9 cellular contexts compared by ENCODE assay signal in genomic region chr17:4790705-4791088, GRCh38. TPM values are rescaled to one million over a fixed set of nuclear protein-coding genes. Genes with fewer than 3 reads are reported as not detected.
A peak's percentile ranks its signal among the peaks of the same experiment; 100 is the strongest.
DNase-seq lines count a peak whose midpoint lies in the region; ATAC-seq and TF ChIP-seq lines count a peak whose summit lies in the region.
"Had no signal": no experiment of that assay in that cellular context is flagged by ENCODE, and none has a peak within 500 bp of the region (broad histone marks: within the 10 kb centered on the region; RNA-seq: fewer than 3 reads in every experiment).

No MANE protein-coding gene starts in this region.

- ATAC-seq in HG03095 (IDR thresholded peaks at IDR 0.05; ENCODE audit: unreplicated experiment) = no peak

- no peaks in the 10 kb centered on the region for H3K9me3 ChIP-seq in SJCRH30 (replicated peaks)
- H3K9me3 ChIP-seq in esophagus muscularis mucosa = no peaks in the 10 kb centered on the region
- H3K9me3 ChIP-seq: mucosa of descending colon had no signal

- peak overlapping the region; percentile 75 for H3K27ac Mint-ChIP-seq in Calu3 (ENCODE audit: unreplicated experiment)
- peak overlapping the region; percentile 96 for H3K27ac Mint-ChIP-seq in progenitor cell of endocrine pancreas

- H3K27ac ChIP-seq in SJCRH30 (no peak overlapping the region), esophagus muscularis mucosa (replicated peaks in 1 of 4) (peak overlapping the region; percentile 94 to 98 (median 98))

- H3K36me3 ChIP-seq in SJCRH30 (no peaks in the 10 kb centered on the region), esophagus muscularis mucosa (no peaks in the 10 kb centered on the region)

- peak overlapping the region; percentile 87 for H3K4me3 Mint-ChIP-seq in Calu3 (ENCODE audit: low read depth, unreplicated experiment)
- peak overlapping the region; percentile 84 for H3K4me3 Mint-ChIP-seq in progenitor cell of endocrine pancreas (ENCODE audit: low read depth)

- H3K4me3 ChIP-seq in SJCRH30 (peak overlapping the region; percentile 71), esophagus muscularis mucosa (peak overlapping the region; percentile 71 to 84 (median 74))

- CTCF ChIA-PET in Calu3 (lab: Charles Lee) = interaction anchor here (0.8 to 2.5 kb wide), 13 partner anchors 11 to 224 kb away, joined by 3 to 14 read pairs (median 6); partner anchors contain the start of genes ARRB2, C17orf107, MED11 and PLD2

- H3K27me3 Mint-ChIP-seq in Calu3 (ENCODE audit: unreplicated experiment) (no peaks in the 10 kb centered on the region), progenitor cell of endocrine pancreas (peaks cover 5% of the 10 kb centered on the region)

- no TSS peak for BruUV-seq in Calu3 (replicated peaks; lab: Mats Ljungman, UMichigan)

- no peaks in the 10 kb centered on the region for H3K27me3 ChIP-seq in SJCRH30
- H3K27me3 ChIP-seq in esophagus muscularis mucosa = peaks cover 0 to 3% (median under 1%) of the 10 kb centered on the region in 4 donors

- no peak for DNase-seq in Calu3
- no peak for DNase-seq in SJCRH30
- DNase-seq in esophagus muscularis mucosa (ENCODE audit: extremely low spot score) = no peak
- DNase-seq in progenitor cell of endocrine pancreas (ENCODE audit: low spot score, unreplicated experiment) = no peak
- no peak for DNase-seq in UCSD-AML1 (lab: John Stamatoyannopoulos, UW; ENCODE audit: unreplicated experiment)
- DNase-seq in Ammon's horn (ENCODE audit: low spot score) = no peak
- no peak for DNase-seq in NCI-H1105 (lab: John Stamatoyannopoulos, UW)

- no peak for TF ChIP-seq POLR2A in esophagus muscularis mucosa (IDR thresholded peaks at IDR 0.05; ENCODE audit: low read depth)

- 49% methylated on average over 7 of the region's 7 CpGs for WGBS in esophagus muscularis mucosa

- TF ChIP-seq EP300 in esophagus muscularis mucosa (IDR thresholded peaks at IDR 0.05) = no peak

- H3K4me1 Mint-ChIP-seq in Calu3 (ENCODE audit: low read depth, unreplicated experiment) (peaks cover 16% of the 10 kb centered on the region), progenitor cell of endocrine pancreas (ENCODE audit: low read depth) (peaks cover 13% of the 10 kb centered on the region)

- intact Hi-C loops in Calu3 (cut with micrococcal nuclease; ENCODE audit: unreplicated experiment) (no loop called here), esophagus muscularis mucosa (cut with DNase I) (no loop called here)

- H3K4me1 ChIP-seq in SJCRH30 = peaks cover 16% of the 10 kb centered on the region
- peaks cover 30 to 44% (median 40%) of the 10 kb centered on the region in 4 donors for H3K4me1 ChIP-seq in esophagus muscularis mucosa

- peaks cover 33% of the 10 kb centered on the region for H3K36me3 Mint-ChIP-seq in Calu3 (ENCODE audit: insufficient read depth, unreplicated experiment)
- H3K36me3 Mint-ChIP-seq in progenitor cell of endocrine pancreas (ENCODE audit: insufficient read depth) = no peaks in the 10 kb centered on the region

- H3K9me3 Mint-ChIP-seq in Calu3 (ENCODE audit: low read depth, unreplicated experiment) (no peaks in the 10 kb centered on the region), progenitor cell of endocrine pancreas (ENCODE audit: low read depth) (no peaks in the 10 kb centered on the region)

- TF ChIP-seq CTCF in Calu3 (IDR thresholded peaks at IDR 0.05; ENCODE audit: unreplicated experiment) (no peak), esophagus muscularis mucosa (IDR thresholded peaks at IDR 0.05) (no peak), progenitor cell of endocrine pancreas (IDR thresholded peaks at IDR 0.05; ENCODE audit: unreplicated experiment) (no peak)

RNA-seq across cellular contexts. Expression of gene GLTPD2, which starts 1.9 kb away (rescaled TPM):
- total RNA-seq in Calu3 (2022) (0.71 and 0.76 TPM in 2 replicates), esophagus muscularis mucosa (not detected), progenitor cell of endocrine pancreas (4.0 and 4.1 TPM in 2 replicates)
- total RNA-seq in SJCRH30 (2014; rRNA removed; shearing (Covaris generic)) = not detected in 2 replicates
- total RNA-seq: mucosa of descending colon had no signal

RNA-seq across cellular contexts. Expression of gene VMO1, which starts 4.5 kb away (rescaled TPM):
- total RNA-seq in Calu3 (2022) (0.59 TPM in 1 of 2 replicates, not detected in the other), esophagus muscularis mucosa (1 to 10 TPM in 3 of 4 donors, under 1 TPM in 1; 0.86 to 3.3 (median 2.6) TPM), progenitor cell of endocrine pancreas (1.3 and 2.0 TPM in 2 replicates)
- total RNA-seq in SJCRH30 (2014; rRNA removed; shearing (Covaris generic)) = 4.3 and 8.3 TPM in 2 replicates

RNA-seq across cellular contexts. Expression of gene PSMB6, which starts 5.3 kb away (rescaled TPM):
- total RNA-seq in Calu3 (2022) (121 and 132 TPM in 2 replicates), esophagus muscularis mucosa (100 to 1,000 TPM; 162 to 205 (median 190) TPM), progenitor cell of endocrine pancreas (126 and 137 TPM in 2 replicates)
- total RNA-seq in SJCRH30 (2014; rRNA removed; shearing (Covaris generic)) = 120 and 135 TPM in 2 replicates

RNA-seq across cellular contexts. Expression of gene PLD2, which starts 16.3 kb away (rescaled TPM):
- 11.0 and 13.0 TPM in 2 replicates for total RNA-seq in Calu3 (2022)
- 11.7 and 14.8 TPM in 2 replicates for total RNA-seq in SJCRH30 (2014; rRNA removed; shearing (Covaris generic))
- total RNA-seq in esophagus muscularis mucosa = 10 to 100 TPM in 3 of 4 donors, 1 to 10 TPM in 1; 9.6 to 15.2 (median 12.0) TPM
- 80.3 and 81.0 TPM in 2 replicates for total RNA-seq in progenitor cell of endocrine pancreas
